ENCODE assay signal across 1 cellular context in the genomic region with DNA sequence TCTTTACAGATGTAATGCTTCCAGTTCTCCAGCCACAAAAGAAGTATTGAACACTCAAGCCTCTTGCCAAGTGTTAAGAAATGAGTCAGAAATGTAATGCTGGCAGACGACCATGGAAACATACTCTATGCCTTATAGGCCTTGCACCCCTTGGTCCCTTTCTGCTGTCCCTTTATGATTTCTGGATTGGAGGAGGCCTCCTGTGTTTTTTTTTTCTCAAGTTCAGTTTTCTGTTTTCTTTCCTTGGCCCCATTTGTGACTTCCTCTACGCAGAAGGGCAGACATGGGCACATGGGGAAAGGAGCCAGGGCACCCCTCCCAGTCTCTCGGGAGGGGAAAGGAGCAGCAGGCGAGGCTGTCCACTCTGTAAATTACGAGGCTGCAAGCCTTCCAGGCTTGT.
TF ChIP-seq lines count a peak whose summit lies in the region.

No MANE protein-coding gene starts in this region.

TF ChIP-seq in Ishikawa, 13 proteins besides CTCF, POLR2A, EP300 and RAD21 (continued from another document):
- TF ChIP-seq, protein P1, sequence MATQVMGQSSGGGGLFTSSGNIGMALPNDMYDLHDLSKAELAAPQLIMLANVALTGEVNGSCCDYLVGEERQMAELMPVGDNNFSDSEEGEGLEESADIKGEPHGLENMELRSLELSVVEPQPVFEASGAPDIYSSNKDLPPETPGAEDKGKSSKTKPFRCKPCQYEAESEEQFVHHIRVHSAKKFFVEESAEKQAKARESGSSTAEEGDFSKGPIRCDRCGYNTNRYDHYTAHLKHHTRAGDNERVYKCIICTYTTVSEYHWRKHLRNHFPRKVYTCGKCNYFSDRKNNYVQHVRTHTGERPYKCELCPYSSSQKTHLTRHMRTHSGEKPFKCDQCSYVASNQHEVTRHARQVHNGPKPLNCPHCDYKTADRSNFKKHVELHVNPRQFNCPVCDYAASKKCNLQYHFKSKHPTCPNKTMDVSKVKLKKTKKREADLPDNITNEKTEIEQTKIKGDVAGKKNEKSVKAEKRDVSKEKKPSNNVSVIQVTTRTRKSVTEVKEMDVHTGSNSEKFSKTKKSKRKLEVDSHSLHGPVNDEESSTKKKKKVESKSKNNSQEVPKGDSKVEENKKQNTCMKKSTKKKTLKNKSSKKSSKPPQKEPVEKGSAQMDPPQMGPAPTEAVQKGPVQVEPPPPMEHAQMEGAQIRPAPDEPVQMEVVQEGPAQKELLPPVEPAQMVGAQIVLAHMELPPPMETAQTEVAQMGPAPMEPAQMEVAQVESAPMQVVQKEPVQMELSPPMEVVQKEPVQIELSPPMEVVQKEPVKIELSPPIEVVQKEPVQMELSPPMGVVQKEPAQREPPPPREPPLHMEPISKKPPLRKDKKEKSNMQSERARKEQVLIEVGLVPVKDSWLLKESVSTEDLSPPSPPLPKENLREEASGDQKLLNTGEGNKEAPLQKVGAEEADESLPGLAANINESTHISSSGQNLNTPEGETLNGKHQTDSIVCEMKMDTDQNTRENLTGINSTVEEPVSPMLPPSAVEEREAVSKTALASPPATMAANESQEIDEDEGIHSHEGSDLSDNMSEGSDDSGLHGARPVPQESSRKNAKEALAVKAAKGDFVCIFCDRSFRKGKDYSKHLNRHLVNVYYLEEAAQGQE (IDR thresholded peaks at IDR 0.05; ENCODE audit: low read depth): no peak
- TF ChIP-seq ZBTB7A (IDR thresholded peaks at IDR 0.05; ENCODE audit: low read depth) (no peak), CEBPB (IDR thresholded peaks at IDR 0.05) (no peak)
- TF ChIP-seq, protein P2, sequence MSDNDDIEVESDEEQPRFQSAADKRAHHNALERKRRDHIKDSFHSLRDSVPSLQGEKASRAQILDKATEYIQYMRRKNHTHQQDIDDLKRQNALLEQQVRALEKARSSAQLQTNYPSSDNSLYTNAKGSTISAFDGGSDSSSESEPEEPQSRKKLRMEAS (IDR thresholded peaks at IDR 0.05): 0 out of 2 replicates have a peak, but pooled peaks have one; percentile 22
